ENCODE assay signal across 10 cellular contexts in genomic region chr19:31350693-31351211, GRCh38. TPM values are rescaled to one million over a fixed set of nuclear protein-coding genes. Genes with fewer than 3 reads are reported as not detected.
DNase-seq lines count a peak whose midpoint lies in the region; ATAC-seq, FAIRE-seq and TF ChIP-seq lines count a peak whose summit lies in the region.
"Had no signal": no experiment of that assay in that cellular context is flagged by ENCODE, and none has a peak within 500 bp of the region (broad histone marks: within the 10 kb centered on the region; RNA-seq: fewer than 3 reads in every experiment).

No MANE protein-coding gene starts in this region.

- POLR2A ChIA-PET in activated B cell treated with CpG ODN at 0.5 μM for 24 hours (lab: Charles Lee), result no interaction called here

- H3K27ac Mint-ChIP-seq in activated B cell treated with CpG ODN at 0.5 μM for 24 hours, result no peak overlapping the region

- CTCF ChIA-PET in activated B cell treated with CpG ODN at 0.5 μM for 24 hours (lab: Charles Lee), result no interaction called here

- H3K4me3 ChIP-seq in esophagus muscularis mucosa, result peak overlapping the region; percentile 76 to 98 (median 88)
- H3K4me3 ChIP-seq in mononuclear cell (ENCODE audit: low read length), result peak overlapping the region; percentile 48

- H3K4me1 ChIP-seq in esophagus muscularis mucosa (peaks cover 21 to 66% (median 52%) of the 10 kb centered on the region in 4 donors), mononuclear cell (ENCODE audit: insufficient read depth, low read length) (peaks cover 38% of the 10 kb centered on the region)

- H3K9me3 ChIP-seq in esophagus muscularis mucosa (no peaks in the 10 kb centered on the region), mononuclear cell (ENCODE audit: low read depth, low read length) (no peaks in the 10 kb centered on the region)

- peak overlapping the region; percentile 83 for H3K4me3 Mint-ChIP-seq in activated B cell treated with CpG ODN at 0.5 μM for 24 hours

- TF ChIP-seq POLR2A in esophagus muscularis mucosa (IDR thresholded peaks at IDR 0.05; ENCODE audit: low read depth), result no peak

- H3K4me1 Mint-ChIP-seq in activated B cell treated with CpG ODN at 0.5 μM for 24 hours, result peaks cover 20% of the 10 kb centered on the region

- no peaks in the 10 kb centered on the region for H3K36me3 Mint-ChIP-seq in activated B cell treated with CpG ODN at 0.5 μM for 24 hours (ENCODE audit: low read depth)

- TF ChIP-seq CTCF in activated B cell treated with CpG ODN at 0.5 μM for 24 hours (IDR thresholded peaks at IDR 0.05), result no peak
- no peak for TF ChIP-seq CTCF in esophagus muscularis mucosa (IDR thresholded peaks at IDR 0.05)

- ATAC-seq in activated B cell treated with CpG ODN at 0.5 μM for 24 hours (ENCODE audit: low read depth) (no peak), HG03565 (IDR thresholded peaks at IDR 0.05; ENCODE audit: unreplicated experiment) (no peak)

- no peak for FAIRE-seq in urothelium cell line (lab: Jason Lieb, UNC)
- FAIRE-seq: colon, GM18507 had no signal

- H3K9me3 Mint-ChIP-seq in activated B cell treated with CpG ODN at 0.5 μM for 24 hours, result no peaks in the 10 kb centered on the region

- WGBS in esophagus muscularis mucosa, result 0% methylated on average over 21 of the region's 66 CpGs

- DNase-seq in stimulated activated CD4-positive, alpha-beta T cell treated with anti-CD3 and anti-CD28 coated beads, Interleukin-4, amount 100 ng/mL, for 1 hour, result peak; percentile 54
- DNase-seq in stimulated activated CD4-positive, alpha-beta T cell treated with anti-CD3 and anti-CD28 coated beads, Interleukin-4, amount 100 ng/mL, for 24 hours, result no peak
- no peak for DNase-seq in activated B cell treated with CpG ODN at 0.5 μM for 24 hours
- no peak for DNase-seq in esophagus muscularis mucosa (ENCODE audit: extremely low spot score)
- peak; percentile 68 for DNase-seq in urothelium cell line (ENCODE audit: low spot score)
- DNase-seq in NCI-H187 treated with DMSO at 0.1 percent for 48 hours (lab: John Stamatoyannopoulos, UW), result no peak

- peak overlapping the region; percentile 93 to 99 (median 96) for H3K27ac ChIP-seq in esophagus muscularis mucosa (replicated peaks in 1 of 4)

- TF ChIP-seq EP300 in esophagus muscularis mucosa (IDR thresholded peaks at IDR 0.05), result no peak

- H3K27me3 ChIP-seq in esophagus muscularis mucosa (peaks cover 0 to 13% (median 0%) of the 10 kb centered on the region in 4 donors), mononuclear cell (ENCODE audit: insufficient read depth, low read length) (peaks cover 74% of the 10 kb centered on the region)

- peaks cover 53% of the 10 kb centered on the region for H3K27me3 Mint-ChIP-seq in activated B cell treated with CpG ODN at 0.5 μM for 24 hours

- intact Hi-C loops in activated B cell treated with CpG ODN at 0.5 μM for 24 hours (cut with micrococcal nuclease) (no loop called here), esophagus muscularis mucosa (cut with DNase I) (loop anchor here (10.0 kb wide), 1 partner anchor 666 kb away; no protein-coding TSS in a partner anchor)

- no peaks in the 10 kb centered on the region for H3K36me3 ChIP-seq in esophagus muscularis mucosa

RNA-seq across cellular contexts. Expression of gene TSHZ3, which starts 1.5 kb away (rescaled TPM):
- total RNA-seq in activated B cell treated with CpG ODN at 0.5 μM for 24 hours (0.05 TPM in 1 of 2 replicates, not detected in the other), esophagus muscularis mucosa (10 to 100 TPM; 17.1 to 45.5 (median 24.6) TPM), mononuclear cell (1.9 TPM)

Comparison
In these comparisons a context has a peak if more than half of its experiments do, and no peak if none do; other contexts are left out.
1. DNase-seq: peak in stimulated activated CD4-positive, alpha-beta T cell treated with anti-CD3 and anti-CD28 coated beads, Interleukin-4, amount 100 ng/mL, for 1 hour (single experiment) and urothelium cell line (single experiment); none in stimulated activated CD4-positive, alpha-beta T cell treated with anti-CD3 and anti-CD28 coated beads, Interleukin-4, amount 100 ng/mL, for 24 hours (single experiment), activated B cell treated with CpG ODN at 0.5 μM for 24 hours (single experiment), esophagus muscularis mucosa (single experiment) and NCI-H187 treated with DMSO at 0.1 percent for 48 hours (single experiment).